Comparison of ENCODE assay signal across 19 cellular contexts in genomic region chr5:55800924-55801323, GRCh38. TPM values are rescaled to one million over a fixed set of nuclear protein-coding genes. Genes with fewer than 3 reads are reported as not detected.
DNase-seq lines count a peak whose midpoint lies in the region; ATAC-seq, FAIRE-seq and TF ChIP-seq lines count a peak whose summit lies in the region.
"Had no signal": no experiment of that assay in that cellular context is flagged by ENCODE, and none has a peak within 500 bp of the region (broad histone marks: within the 10 kb centered on the region; RNA-seq: fewer than 3 reads in every experiment).

No MANE protein-coding gene starts in this region.

- no peaks in the 10 kb centered on the region for H3K9me3 Mint-ChIP-seq in activated CD8-positive, alpha-beta T cell treated with anti-CD3 and anti-CD28 coated beads for 36 hours
- no peaks in the 10 kb centered on the region for H3K9me3 Mint-ChIP-seq in stimulated activated memory B cell treated with anti-CD40 and anti-IgM and Interleukin-4, amounts not matched to agents 10 μg/mL and 1 μg/mL and 100 μg/mL, for 72 hours
- H3K9me3 Mint-ChIP-seq: CD8-positive, alpha-beta T cell had no signal

- no peak overlapping the region for H3K27ac Mint-ChIP-seq in activated CD8-positive, alpha-beta T cell treated with anti-CD3 and anti-CD28 coated beads for 36 hours
- no peak overlapping the region for H3K27ac Mint-ChIP-seq in stimulated activated memory B cell treated with anti-CD40 and anti-IgM and Interleukin-4, amounts not matched to agents 10 μg/mL and 1 μg/mL and 100 μg/mL, for 72 hours
- H3K27ac Mint-ChIP-seq: CD8-positive, alpha-beta T cell had no signal

- intact Hi-C loops in activated CD8-positive, alpha-beta T cell treated with anti-CD3 and anti-CD28 coated beads for 36 hours (cut with micrococcal nuclease): no loop called here
- intact Hi-C loops in esophagus squamous epithelium (cut with DNase I): no loop called here

- TF ChIP-seq POLR2A in GM12891 (IDR thresholded peaks at IDR 0.05; ENCODE audit: low read depth, low read length) (no peak), esophagus squamous epithelium (IDR thresholded peaks at IDR 0.05) (no peak)

- no peaks in the 10 kb centered on the region for H3K27me3 Mint-ChIP-seq in activated CD8-positive, alpha-beta T cell treated with anti-CD3 and anti-CD28 coated beads for 36 hours
- no peaks in the 10 kb centered on the region for H3K27me3 Mint-ChIP-seq in stimulated activated memory B cell treated with anti-CD40 and anti-IgM and Interleukin-4, amounts not matched to agents 10 μg/mL and 1 μg/mL and 100 μg/mL, for 72 hours

- FAIRE-seq in GM12891 (lab: Jason Lieb, UNC): no peak
- FAIRE-seq: GM19239, H1 had no signal

- no peak overlapping the region for H3K4me3 Mint-ChIP-seq in activated CD8-positive, alpha-beta T cell treated with anti-CD3 and anti-CD28 coated beads for 36 hours
- no peak overlapping the region for H3K4me3 Mint-ChIP-seq in stimulated activated memory B cell treated with anti-CD40 and anti-IgM and Interleukin-4, amounts not matched to agents 10 μg/mL and 1 μg/mL and 100 μg/mL, for 72 hours
- H3K4me3 Mint-ChIP-seq: CD8-positive, alpha-beta T cell had no signal

- no peak for ATAC-seq in activated CD8-positive, alpha-beta T cell treated with anti-CD3 and anti-CD28 coated beads for 36 hours
- ATAC-seq in stimulated activated memory B cell treated with anti-CD40 and anti-IgM and Interleukin-4, amounts not matched to agents 10 μg/mL and 1 μg/mL and 100 μg/mL, for 72 hours: no peak
- ATAC-seq: CD8-positive, alpha-beta T cell had no signal

- H3K36me3 Mint-ChIP-seq in activated CD8-positive, alpha-beta T cell treated with anti-CD3 and anti-CD28 coated beads for 36 hours (ENCODE audit: low read depth): no peaks in the 10 kb centered on the region
- no peaks in the 10 kb centered on the region for H3K36me3 Mint-ChIP-seq in stimulated activated memory B cell treated with anti-CD40 and anti-IgM and Interleukin-4, amounts not matched to agents 10 μg/mL and 1 μg/mL and 100 μg/mL, for 72 hours
- H3K36me3 Mint-ChIP-seq: CD8-positive, alpha-beta T cell had no signal

- CTCF ChIA-PET in activated CD8-positive, alpha-beta T cell treated with anti-CD3 and anti-CD28 coated beads for 36 hours (lab: Charles Lee): no interaction called here

- H3K27me3 ChIP-seq in esophagus squamous epithelium: no peaks in the 10 kb centered on the region

- no peak overlapping the region for H3K4me3 ChIP-seq in Jurkat, Clone E6-1 (ENCODE audit: low read length)
- H3K4me3 ChIP-seq in esophagus squamous epithelium: no peak overlapping the region
- H3K4me3 ChIP-seq: GM23248 had no signal

- no peaks in the 10 kb centered on the region for H3K4me1 ChIP-seq in esophagus squamous epithelium
- H3K4me1 ChIP-seq: Caco-2 had no signal

- no peaks in the 10 kb centered on the region for H3K9me3 ChIP-seq in esophagus squamous epithelium
- H3K9me3 ChIP-seq: Caco-2 had no signal

- peak; percentile 35 for DNase-seq in Jurkat, Clone E6-1 (ENCODE audit: low read depth, low spot score)
- peak; percentile 16 for DNase-seq in activated CD8-positive, alpha-beta T cell treated with anti-CD3 and anti-CD28 coated beads for 36 hours
- peak; percentile 47 for DNase-seq in central memory CD4-positive, alpha-beta T cell
- DNase-seq in GM12891 (ENCODE audit: insufficient read length, low spot score) (no peak), esophagus squamous epithelium (lab: John Stamatoyannopoulos, UW) (no peak), pons (ENCODE audit: low spot score) (no peak)
- DNase-seq: C1 segment of cervical spinal cord; Caco-2; CD8-positive, alpha-beta T cell; DMS153; EL; GDM1; GM23248; H7; HCEC 1CT had no signal

- POLR2A ChIA-PET in activated CD8-positive, alpha-beta T cell treated with anti-CD3 and anti-CD28 coated beads for 36 hours (lab: Charles Lee): no interaction called here

- WGBS in esophagus squamous epithelium, 2 donors: 80 to 88% methylated on average over 6 of the region's 6 CpGs

- TF ChIP-seq CTCF in activated CD8-positive, alpha-beta T cell treated with anti-CD3 and anti-CD28 coated beads for 36 hours (IDR thresholded peaks at IDR 0.05): no peak
- no peak for TF ChIP-seq CTCF in esophagus squamous epithelium (IDR thresholded peaks at IDR 0.05)

- H3K27ac ChIP-seq in esophagus squamous epithelium: no peak overlapping the region
- H3K27ac ChIP-seq: GM23248 had no signal

- no peaks in the 10 kb centered on the region for H3K36me3 ChIP-seq in esophagus squamous epithelium

- H3K4me1 Mint-ChIP-seq in activated CD8-positive, alpha-beta T cell treated with anti-CD3 and anti-CD28 coated beads for 36 hours (ENCODE audit: low read depth): no peaks in the 10 kb centered on the region
- H3K4me1 Mint-ChIP-seq in stimulated activated memory B cell treated with anti-CD40 and anti-IgM and Interleukin-4, amounts not matched to agents 10 μg/mL and 1 μg/mL and 100 μg/mL, for 72 hours: no peaks in the 10 kb centered on the region

TF ChIP-seq in GM12891, 5 proteins besides CTCF, POLR2A, EP300 and RAD21:
- TF ChIP-seq PAX5 (IDR thresholded peaks at IDR 0.05; ENCODE audit: insufficient read depth, low read length, severe bottlenecking): no peak
- TF ChIP-seq TAF1 (IDR thresholded peaks at IDR 0.05; ENCODE audit: low read depth, low read length): no peak
- TF ChIP-seq SPI1 (IDR thresholded peaks at IDR 0.05; ENCODE audit: low read depth, low read length): no peak
- no peak for TF ChIP-seq POU2F2 (IDR thresholded peaks at IDR 0.05; ENCODE audit: low read depth, low read length)
- TF ChIP-seq POLR2AphosphoS5 (IDR thresholded peaks at IDR 0.05; ENCODE audit: low read depth, low read length): no peak

RNA-seq across cellular contexts. Expression of gene IL31RA, which starts 50.2 kb away (rescaled TPM):
- not detected for polyA plus RNA-seq in Jurkat, Clone E6-1 (2012; ENCODE audit: insufficient read depth, insufficient read length)
- not detected for total RNA-seq in activated CD8-positive, alpha-beta T cell treated with anti-CD3 and anti-CD28 coated beads for 36 hours
- 0.08 TPM for polyA plus RNA-seq in GM12891 (2012; ENCODE audit: low read depth, missing spikeins)
- total RNA-seq in esophagus squamous epithelium: not detected
- total RNA-seq: Caco-2; CD8-positive, alpha-beta T cell; GM23248; H1; H7 had no signal
- polyA plus RNA-seq: BJ, H1 had no signal

Comparison
In these comparisons a context has a peak if more than half of its experiments do, and no peak if none do; other contexts are left out.
1. DNase-seq: peak in Jurkat, Clone E6-1 (single experiment), activated CD8-positive, alpha-beta T cell treated with anti-CD3 and anti-CD28 coated beads for 36 hours (single experiment) and central memory CD4-positive, alpha-beta T cell (single experiment); none in GM12891 (single experiment), esophagus squamous epithelium (single experiment) and pons (single experiment).